In the genomic region with DNA sequence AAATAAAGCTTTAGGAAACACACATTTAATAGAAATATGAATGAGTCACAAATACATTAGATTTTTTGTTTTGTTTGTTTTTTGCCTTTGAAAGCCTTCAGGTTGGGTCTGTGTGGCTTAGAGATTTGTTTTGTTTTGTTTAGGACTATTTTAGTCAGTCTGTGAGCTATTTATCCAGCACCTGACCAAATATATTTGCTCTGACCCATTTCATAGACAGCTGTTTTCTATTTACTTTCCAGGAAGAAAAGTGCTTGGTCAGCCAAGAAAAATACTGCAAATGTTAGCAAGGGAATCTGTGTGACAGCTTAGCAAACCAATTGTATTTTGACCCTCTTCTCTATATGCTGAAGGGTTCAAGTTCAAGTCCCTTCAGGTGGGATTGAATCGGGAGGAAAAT, we compare ENCODE assay signal across 14 cellular contexts. TPM values are rescaled to one million over a fixed set of nuclear protein-coding genes. Genes with fewer than 3 reads are reported as not detected.
DNase-seq lines count a peak whose midpoint lies in the region; ATAC-seq and TF ChIP-seq lines count a peak whose summit lies in the region.
"Had no signal": no experiment of that assay in that cellular context is flagged by ENCODE, and none has a peak within 500 bp of the region (broad histone marks: within the 10 kb centered on the region; RNA-seq: fewer than 3 reads in every experiment).

No MANE protein-coding gene starts in this region.

- H3K27me3 Mint-ChIP-seq in osteocyte (ENCODE audit: unreplicated experiment) = peaks cover 4% of the 10 kb centered on the region
- no peaks in the 10 kb centered on the region for H3K27me3 Mint-ChIP-seq in progenitor cell of endocrine pancreas

- H3K4me1 Mint-ChIP-seq in osteocyte (ENCODE audit: unreplicated experiment) = peaks cover 32% of the 10 kb centered on the region
- H3K4me1 Mint-ChIP-seq in progenitor cell of endocrine pancreas (ENCODE audit: low read depth) = peaks cover 3% of the 10 kb centered on the region

- no peak overlapping the region for H3K4me3 Mint-ChIP-seq in osteocyte (ENCODE audit: unreplicated experiment)
- no peak overlapping the region for H3K4me3 Mint-ChIP-seq in progenitor cell of endocrine pancreas (ENCODE audit: low read depth)
- H3K4me3 Mint-ChIP-seq: activated T-helper 17 cell treated with anti-CD3 and anti-CD28 coated beads, Interleukin-2, amount 50 U/mL, for 72 hours; brain; mesothelial cell of epicardium had no signal

- no peaks in the 10 kb centered on the region for H3K36me3 Mint-ChIP-seq in osteocyte (ENCODE audit: unreplicated experiment)
- H3K36me3 Mint-ChIP-seq in progenitor cell of endocrine pancreas (ENCODE audit: insufficient read depth) = no peaks in the 10 kb centered on the region
- H3K36me3 Mint-ChIP-seq: brain, mesothelial cell of epicardium had no signal

- ATAC-seq in GM18858 (IDR thresholded peaks at IDR 0.05; ENCODE audit: unreplicated experiment) (no peak), HG03196 (IDR thresholded peaks at IDR 0.05; ENCODE audit: unreplicated experiment) (no peak)
- ATAC-seq: activated T-helper 17 cell treated with anti-CD3 and anti-CD28 coated beads, Interleukin-2, amount 50 U/mL, for 72 hours; HCT116 had no signal

- H3K27ac Mint-ChIP-seq in osteocyte (ENCODE audit: unreplicated experiment) (peak overlapping the region; percentile 35), progenitor cell of endocrine pancreas (no peak overlapping the region)
- H3K27ac Mint-ChIP-seq: activated T-helper 17 cell treated with anti-CD3 and anti-CD28 coated beads, Interleukin-2, amount 50 U/mL, for 72 hours; mesothelial cell of epicardium had no signal

- DNase-seq in NCI-H1105 treated with DMSO at 0.1 percent for 48 hours (lab: John Stamatoyannopoulos, UW) (peak; percentile 27), NCI-H1105 (lab: John Stamatoyannopoulos, UW) (no peak), NCI-H69 (lab: John Stamatoyannopoulos, UW) (peak; percentile 87), choroid plexus epithelial cell (ENCODE audit: low read depth) (peak; percentile 78), osteocyte (ENCODE audit: extremely low spot score, unreplicated experiment) (no peak), progenitor cell of endocrine pancreas (ENCODE audit: low spot score, unreplicated experiment) (no peak)
- DNase-seq: erythroblast, NCI-H1694 treated with DMSO at 0.1 percent for 48 hours had no signal

- no peak overlapping the region for H3K4me3 ChIP-seq in choroid plexus epithelial cell (ENCODE audit: low read depth, low read length)

- H3K9me3 Mint-ChIP-seq in osteocyte (ENCODE audit: unreplicated experiment) (peaks cover 11% of the 10 kb centered on the region), progenitor cell of endocrine pancreas (ENCODE audit: low read depth) (peaks cover 3% of the 10 kb centered on the region)

- TF ChIP-seq CTCF in choroid plexus epithelial cell (conservative IDR thresholded peaks at IDR 0.05; ENCODE audit: low read depth, low read length) (no peak), osteocyte (IDR thresholded peaks at IDR 0.05) (no peak), progenitor cell of endocrine pancreas (IDR thresholded peaks at IDR 0.05; ENCODE audit: unreplicated experiment) (no peak)

RNA-seq across cellular contexts. Expression of a gene that starts 22.9 kb away (rescaled TPM):
- total RNA-seq in osteocyte = 36.7 and 39.8 TPM in 2 replicates
- total RNA-seq in progenitor cell of endocrine pancreas = 26.6 and 27.1 TPM in 2 replicates

Comparison
In these comparisons a context has a peak if more than half of its experiments do, and no peak if none do; other contexts are left out.
1. DNase-seq: peak in NCI-H1105 treated with DMSO at 0.1 percent for 48 hours (single experiment), NCI-H69 (single experiment) and choroid plexus epithelial cell (single experiment); none in NCI-H1105 (single experiment), osteocyte (single experiment) and progenitor cell of endocrine pancreas (single experiment).